ENCODE assay signal across 9 cellular contexts in the genomic region with DNA sequence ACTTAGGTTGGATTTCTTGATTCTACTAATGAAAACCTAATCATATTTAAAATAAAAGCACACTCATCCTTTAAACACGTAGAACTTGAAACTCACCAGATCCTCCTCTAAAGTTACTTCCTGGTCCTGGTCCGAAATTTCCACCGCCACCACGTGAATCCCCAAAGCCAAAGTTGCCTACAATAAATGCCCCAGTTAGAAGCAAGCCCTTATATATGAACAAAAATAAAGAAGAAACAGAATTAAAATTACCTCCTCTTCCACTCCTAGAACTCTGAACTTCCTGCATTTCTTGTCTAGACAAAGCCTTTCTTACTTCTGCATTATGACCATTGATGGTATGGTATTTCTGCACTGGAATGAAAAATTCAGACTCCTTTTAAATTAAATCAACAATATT. TPM values are rescaled to one million over a fixed set of nuclear protein-coding genes. Genes with fewer than 3 reads are reported as not detected.
DNase-seq lines count a peak whose midpoint lies in the region; ATAC-seq and TF ChIP-seq lines count a peak whose summit lies in the region.
"Had no signal": no experiment of that assay in that cellular context is flagged by ENCODE, and none has a peak within 500 bp of the region (broad histone marks: within the 10 kb centered on the region; RNA-seq: fewer than 3 reads in every experiment).

No MANE protein-coding gene starts in this region.

- 35 to 45% methylated on average over 4 of the region's 4 CpGs for WGBS in gastroesophageal sphincter (ENCODE audit: low coverage in 1 of 2), 2 donors

- peaks cover 83% of the 10 kb centered on the region for H3K36me3 Mint-ChIP-seq in activated T-cell treated with anti-CD3 and anti-CD28 coated beads, Interleukin-2, amount 50 U/mL, for 4 hours (ENCODE audit: insufficient read depth)
- H3K36me3 Mint-ChIP-seq in WTC11, result peaks cover 87% of the 10 kb centered on the region
- peaks cover 80 to 85% of the 10 kb centered on the region in 2 donors for H3K36me3 Mint-ChIP-seq in stimulated activated naive B cell treated with anti-CD40 and anti-IgM and Interleukin-4, amounts not matched to agents 10 μg/mL and 1 μg/mL and 100 μg/mL, for 72 hours

- peaks cover 57% of the 10 kb centered on the region for H3K4me1 Mint-ChIP-seq in activated T-cell treated with anti-CD3 and anti-CD28 coated beads, Interleukin-2, amount 50 U/mL, for 4 hours (ENCODE audit: low read depth)
- peaks cover 55% of the 10 kb centered on the region for H3K4me1 Mint-ChIP-seq in WTC11
- peaks cover 48 to 72% of the 10 kb centered on the region in 2 donors for H3K4me1 Mint-ChIP-seq in stimulated activated naive B cell treated with anti-CD40 and anti-IgM and Interleukin-4, amounts not matched to agents 10 μg/mL and 1 μg/mL and 100 μg/mL, for 72 hours

- H3K9me3 Mint-ChIP-seq in activated T-cell treated with anti-CD3 and anti-CD28 coated beads, Interleukin-2, amount 50 U/mL, for 4 hours, result no peaks in the 10 kb centered on the region
- no peaks in the 10 kb centered on the region for H3K9me3 Mint-ChIP-seq in WTC11
- no peaks in the 10 kb centered on the region for H3K9me3 Mint-ChIP-seq in stimulated activated naive B cell treated with anti-CD40 and anti-IgM and Interleukin-4, amounts not matched to agents 10 μg/mL and 1 μg/mL and 100 μg/mL, for 72 hours

- H3K27ac ChIP-seq in gastroesophageal sphincter, result peak overlapping the region in 3 of 4 donors; percentile 1 to 27 (median 21)
- H3K27ac ChIP-seq in SJCRH30, result no peak overlapping the region

- no peaks in the 10 kb centered on the region for H3K9me3 ChIP-seq in gastroesophageal sphincter
- H3K9me3 ChIP-seq in SJCRH30 (replicated peaks), result no peaks in the 10 kb centered on the region; the same call in 1 of the 2 replicates

- ATAC-seq in activated T-cell treated with anti-CD3 and anti-CD28 coated beads, Interleukin-2, amount 50 U/mL, for 4 hours, result no peak
- ATAC-seq in WTC11 (no peak), gastroesophageal sphincter (no peak), GM19395 (IDR thresholded peaks at IDR 0.05; ENCODE audit: unreplicated experiment) (no peak)
- no peak for ATAC-seq in stimulated activated naive B cell treated with anti-CD40 and anti-IgM and Interleukin-4, amounts not matched to agents 10 μg/mL and 1 μg/mL and 100 μg/mL, for 72 hours (replicated peaks)

- H3K4me3 ChIP-seq in gastroesophageal sphincter, result peak overlapping the region in 1 of 2 donors; percentile 19
- no peak overlapping the region for H3K4me3 ChIP-seq in SJCRH30

- H3K4me3 Mint-ChIP-seq in activated T-cell treated with anti-CD3 and anti-CD28 coated beads, Interleukin-2, amount 50 U/mL, for 4 hours, result peak overlapping the region; percentile 99
- peak overlapping the region; percentile 100 for H3K4me3 Mint-ChIP-seq in WTC11
- H3K4me3 Mint-ChIP-seq in stimulated activated naive B cell treated with anti-CD40 and anti-IgM and Interleukin-4, amounts not matched to agents 10 μg/mL and 1 μg/mL and 100 μg/mL, for 72 hours, result peak overlapping the region; percentile 81 to 94

- no peak for TF ChIP-seq EP300 in gastroesophageal sphincter (IDR thresholded peaks at IDR 0.05)

- H3K27me3 ChIP-seq in gastroesophageal sphincter (no peaks in the 10 kb centered on the region), SJCRH30 (no peaks in the 10 kb centered on the region; the same call in 1 of the 2 replicates)

- H3K36me3 ChIP-seq in gastroesophageal sphincter (peaks cover 28 to 64% of the 10 kb centered on the region in 2 donors), SJCRH30 (peaks cover 92% of the 10 kb centered on the region)

- TF ChIP-seq POLR2A in gastroesophageal sphincter (IDR thresholded peaks at IDR 0.05), result no peak

- CTCF ChIA-PET in WTC11 (lab: Charles Lee), result no interaction called here

- peak overlapping the region; percentile 59 for H3K27ac Mint-ChIP-seq in WTC11
- H3K27ac Mint-ChIP-seq in stimulated activated naive B cell treated with anti-CD40 and anti-IgM and Interleukin-4, amounts not matched to agents 10 μg/mL and 1 μg/mL and 100 μg/mL, for 72 hours, result peak overlapping the region; percentile 96

- TF ChIP-seq CTCF in WTC11 (IDR thresholded peaks at IDR 0.05) (no peak), gastroesophageal sphincter (IDR thresholded peaks at IDR 0.05) (no peak)

- no peak for DNase-seq in activated T-cell treated with anti-CD3 and anti-CD28 coated beads, Interleukin-2, amount 50 U/mL, for 4 hours
- no peak for DNase-seq in activated T-cell treated with anti-CD3 and anti-CD28 coated beads, Interleukin-2, amount 50 U/mL, for 48 hours
- DNase-seq in WTC11 (ENCODE audit: low spot score) (no peak), GM03348 (ENCODE audit: low spot score) (no peak), SJCRH30 (no peak)
- no peak for DNase-seq in stimulated activated naive B cell treated with anti-CD40 and anti-IgM and Interleukin-4, amounts not matched to agents 10 μg/mL and 1 μg/mL and 100 μg/mL, for 72 hours
- DNase-seq: effector CD4-positive, alpha-beta T cell had no signal

- peaks cover 3% of the 10 kb centered on the region for H3K27me3 Mint-ChIP-seq in activated T-cell treated with anti-CD3 and anti-CD28 coated beads, Interleukin-2, amount 50 U/mL, for 4 hours (ENCODE audit: low read depth)
- H3K27me3 Mint-ChIP-seq in WTC11 (ENCODE audit: low read depth), result peaks cover 3% of the 10 kb centered on the region
- peaks cover 0 to 8% of the 10 kb centered on the region in 2 donors for H3K27me3 Mint-ChIP-seq in stimulated activated naive B cell treated with anti-CD40 and anti-IgM and Interleukin-4, amounts not matched to agents 10 μg/mL and 1 μg/mL and 100 μg/mL, for 72 hours

- H3K4me1 ChIP-seq in gastroesophageal sphincter (peaks cover 36 to 66% (median 41%) of the 10 kb centered on the region in 3 donors), SJCRH30 (peaks cover 11% of the 10 kb centered on the region)

- POLR2A ChIA-PET in WTC11 (lab: Charles Lee), result interaction anchor here (1.2 to 4.5 kb wide), 2 partner anchors 8 to 41 kb away, joined by 4 to 35 read pairs; no protein-coding TSS in a partner anchor

TF ChIP-seq in WTC11, 78 proteins besides CTCF, POLR2A, EP300 and RAD21 (continues in another document):
- TF ChIP-seq, protein P1, sequence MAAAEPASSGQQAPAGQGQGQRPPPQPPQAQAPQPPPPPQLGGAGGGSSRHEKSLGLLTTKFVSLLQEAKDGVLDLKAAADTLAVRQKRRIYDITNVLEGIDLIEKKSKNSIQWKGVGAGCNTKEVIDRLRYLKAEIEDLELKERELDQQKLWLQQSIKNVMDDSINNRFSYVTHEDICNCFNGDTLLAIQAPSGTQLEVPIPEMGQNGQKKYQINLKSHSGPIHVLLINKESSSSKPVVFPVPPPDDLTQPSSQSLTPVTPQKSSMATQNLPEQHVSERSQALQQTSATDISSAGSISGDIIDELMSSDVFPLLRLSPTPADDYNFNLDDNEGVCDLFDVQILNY (CRISPR knock-in tag; IDR thresholded peaks at IDR 0.05), result no peak
- TF ChIP-seq, protein P2, sequence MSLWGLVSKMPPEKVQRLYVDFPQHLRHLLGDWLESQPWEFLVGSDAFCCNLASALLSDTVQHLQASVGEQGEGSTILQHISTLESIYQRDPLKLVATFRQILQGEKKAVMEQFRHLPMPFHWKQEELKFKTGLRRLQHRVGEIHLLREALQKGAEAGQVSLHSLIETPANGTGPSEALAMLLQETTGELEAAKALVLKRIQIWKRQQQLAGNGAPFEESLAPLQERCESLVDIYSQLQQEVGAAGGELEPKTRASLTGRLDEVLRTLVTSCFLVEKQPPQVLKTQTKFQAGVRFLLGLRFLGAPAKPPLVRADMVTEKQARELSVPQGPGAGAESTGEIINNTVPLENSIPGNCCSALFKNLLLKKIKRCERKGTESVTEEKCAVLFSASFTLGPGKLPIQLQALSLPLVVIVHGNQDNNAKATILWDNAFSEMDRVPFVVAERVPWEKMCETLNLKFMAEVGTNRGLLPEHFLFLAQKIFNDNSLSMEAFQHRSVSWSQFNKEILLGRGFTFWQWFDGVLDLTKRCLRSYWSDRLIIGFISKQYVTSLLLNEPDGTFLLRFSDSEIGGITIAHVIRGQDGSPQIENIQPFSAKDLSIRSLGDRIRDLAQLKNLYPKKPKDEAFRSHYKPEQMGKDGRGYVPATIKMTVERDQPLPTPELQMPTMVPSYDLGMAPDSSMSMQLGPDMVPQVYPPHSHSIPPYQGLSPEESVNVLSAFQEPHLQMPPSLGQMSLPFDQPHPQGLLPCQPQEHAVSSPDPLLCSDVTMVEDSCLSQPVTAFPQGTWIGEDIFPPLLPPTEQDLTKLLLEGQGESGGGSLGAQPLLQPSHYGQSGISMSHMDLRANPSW (CRISPR knock-in tag; conservative IDR thresholded peaks at IDR 0.05; ENCODE audit: low read depth), result no peak

RNA-seq across cellular contexts. Expression of a gene that starts 4.2 kb away (rescaled TPM):
- total RNA-seq in activated T-cell treated with anti-CD3 and anti-CD28 coated beads, Interleukin-2, amount 50 U/mL, for 4 hours, result 100 to 1,000 TPM; 912 to 975 (median 924) TPM
- total RNA-seq in WTC11 (2021) (1,081 to 1,101 TPM (median 1,097 TPM) in 3 replicates), gastroesophageal sphincter (100 to 1,000 TPM; 171 to 210 (median 189) TPM)
- 746 and 863 TPM in 2 replicates for total RNA-seq in SJCRH30 (2014; rRNA removed; shearing (Covaris generic))

RNA-seq across cellular contexts. Expression of a gene that starts 5.2 kb away (rescaled TPM):
- total RNA-seq in activated T-cell treated with anti-CD3 and anti-CD28 coated beads, Interleukin-2, amount 50 U/mL, for 4 hours, result 100 to 1,000 TPM; 246 to 278 (median 267) TPM
- 204 to 232 TPM (median 213 TPM) in 3 replicates for total RNA-seq in WTC11 (2021)
- total RNA-seq in gastroesophageal sphincter, result 10 to 100 TPM; 61.1 to 92.1 (median 83.3) TPM
- 368 and 399 TPM in 2 replicates for total RNA-seq in SJCRH30 (2014; rRNA removed; shearing (Covaris generic))

RNA-seq across cellular contexts. Expression of a gene that starts 44.3 kb away (rescaled TPM):
- 10 to 100 TPM; 34.1 to 53.7 (median 46.5) TPM for total RNA-seq in activated T-cell treated with anti-CD3 and anti-CD28 coated beads, Interleukin-2, amount 50 U/mL, for 4 hours
- total RNA-seq in WTC11 (2021) (66.8 to 68.6 TPM (median 68.5 TPM) in 3 replicates), gastroesophageal sphincter (1 to 10 TPM in 3 of 4 donors, under 1 TPM in 1; 0.62 to 4.4 (median 2.2) TPM)
- total RNA-seq in SJCRH30 (2014; rRNA removed; shearing (Covaris generic)), result not detected in 2 replicates

Comparison
In these comparisons a context has a peak if more than half of its experiments do, and no peak if none do; other contexts are left out.
1. RNA of a gene that starts 44.3 kb away (total RNA-seq): 66.8 to 68.6 TPM in WTC11 and 34.1 to 53.7 TPM in activated T-cell treated with anti-CD3 and anti-CD28 coated beads, Interleukin-2, amount 50 U/mL, for 4 hours; 0.62 to 4.4 TPM in gastroesophageal sphincter and not detected in SJCRH30; every median in the first group is over 4 times any median in the second.
2. Peak in every context shown above with its lines, with median percentiles within 50 percentile points of each other: H3K4me3 Mint-ChIP-seq.